In genomic region chr2:88582030-88582429, GRCh38 we compare ENCODE assay signal across 1 cellular context.
TF ChIP-seq lines count a peak whose summit lies in the region.

No MANE protein-coding gene starts in this region.

TF ChIP-seq in HepG2, 621 proteins besides CTCF, POLR2A, EP300 and RAD21 (continued from another document):
- TF ChIP-seq ZNF800 (CRISPR knock-in tag; IDR thresholded peaks at IDR 0.05) (no peak), YY1 (IDR thresholded peaks at IDR 0.05; ENCODE audit: insufficient read depth, insufficient replicate concordance, low read depth, low read length) (no peak), ZNF883 (CRISPR knock-in tag; IDR thresholded peaks at IDR 0.05; ENCODE audit: not compliant biosample characterization) (no peak)
